Comparison of ENCODE assay signal across 23 cellular contexts in genomic region chr16:67403976-67404555, GRCh38. TPM values are rescaled to one million over a fixed set of nuclear protein-coding genes. Genes with fewer than 3 reads are reported as not detected.
DNase-seq lines count a peak whose midpoint lies in the region; ATAC-seq and TF ChIP-seq lines count a peak whose summit lies in the region.
"Had no signal": no experiment of that assay in that cellular context is flagged by ENCODE, and none has a peak within 500 bp of the region (broad histone marks: within the 10 kb centered on the region; RNA-seq: fewer than 3 reads in every experiment).

No MANE protein-coding gene starts in this region.

- H4K20me1 ChIP-seq in mammary epithelial cell (ENCODE audit: insufficient read depth, low read length): no peaks in the 10 kb centered on the region

- no peaks in the 10 kb centered on the region for H3K79me2 ChIP-seq in mammary epithelial cell (ENCODE audit: insufficient read depth, low read length)

- BruUV-seq in mammary epithelial cell (replicated peaks; lab: Mats Ljungman, UMichigan): no TSS peak

- H3K36me3 ChIP-seq in H7 (replicated peaks; ENCODE audit: control insufficient read depth, insufficient read depth, low read length) (no peaks in the 10 kb centered on the region), mammary epithelial cell (ENCODE audit: insufficient read depth, low read length) (no peaks in the 10 kb centered on the region), left lung (no peaks in the 10 kb centered on the region)
- H3K36me3 ChIP-seq: neural progenitor cell had no signal

- WGBS in mammary epithelial cell (ENCODE audit: low coverage, missing lambda C conversion rate): 93% methylated on average over 9 of the region's 12 CpGs

- H3K4me3 ChIP-seq in H7 (ENCODE audit: insufficient read depth, low read depth, low read length): no peak overlapping the region
- H3K4me3 ChIP-seq in mammary epithelial cell (replicated peaks in 1 of 3; ENCODE audit: insufficient read depth in 1 of 3, low read depth in 2 of 3, low read length in 3 of 3): no peak overlapping the region
- H3K4me3 ChIP-seq in left lung: no peak overlapping the region
- no peak overlapping the region for H3K4me3 ChIP-seq in skin epidermis
- H3K4me3 ChIP-seq: GM23248, neural progenitor cell had no signal

- ATAC-seq in left lung: peak; percentile 4
- ATAC-seq in GM19351 (IDR thresholded peaks at IDR 0.05; ENCODE audit: unreplicated experiment): no peak
- no peak for ATAC-seq in HG02885 (IDR thresholded peaks at IDR 0.05; ENCODE audit: poor library complexity, unreplicated experiment)
- ATAC-seq: activated naive CD4-positive, alpha-beta T cell treated with anti-CD3 and anti-CD28 coated beads, Interleukin-2, amount 50 U/mL, for 72 hours; Panc1; right cardiac atrium; SK-N-SH treated with all-trans-retinoic acid at 6 μM for 48 hours had no signal

- H3K27me3 ChIP-seq in H7 (ENCODE audit: control insufficient read depth, insufficient read depth, low read length): peaks cover 2% of the 10 kb centered on the region
- no peaks in the 10 kb centered on the region for H3K27me3 ChIP-seq in mammary epithelial cell (ENCODE audit: insufficient read depth, low read length)
- no peaks in the 10 kb centered on the region for H3K27me3 ChIP-seq in left lung

- DNase-seq in H7: peak; percentile 47
- no peak for DNase-seq in mammary epithelial cell
- DNase-seq in left lung: no peak
- no peak for DNase-seq in NCI-H226
- DNase-seq in GM10266 (ENCODE audit: extremely low spot score): no peak
- DNase-seq: activated CD4-positive, alpha-beta T cell treated with anti-CD3 and anti-CD28 coated beads, Interleukin-2, amount 50 U/mL, for 1 hour; activated T-cell treated with anti-CD3 and anti-CD28 coated beads, Interleukin-2, amount 50 U/mL, for 1 hour; erythroblast; GM23248; immature natural killer cell; NCI-H1092 treated with DMSO at 0.1 percent for 48 hours; NCI-H2171; NCI-H748 treated with DMSO at 0.1 percent for 48 hours; right cardiac atrium; stimulated activated CD4-positive, alpha-beta T cell treated with anti-CD3 and anti-CD28 coated beads, Interleukin-1b, Interleukin-23, amount 100 ng/mL, for 48 hours had no signal

- H3K27ac ChIP-seq in mammary epithelial cell (ENCODE audit: insufficient read depth, low read depth, low read length) (peak overlapping the region; percentile 90), left lung (peak overlapping the region; percentile 69 to 71), skin epidermis (peak overlapping the region in 20 of 21 experiments; percentile 54 to 93 (median 83))
- H3K27ac ChIP-seq: GM23248, HL-60, neural progenitor cell had no signal

- CTCF ChIA-PET in mammary epithelial cell (lab: Charles Lee; ENCODE audit: low non-redundant PET): no interaction called here

- TF ChIP-seq CTCF in mammary epithelial cell (conservative IDR thresholded peaks at IDR 0.05 in 1 of 2, IDR thresholded peaks at IDR 0.05 in 1 of 2; ENCODE audit: extremely low read depth in 1 of 2, insufficient read depth in 1 of 2, low read depth in 1 of 2, low read length in 2 of 2) (no peak), left lung (IDR thresholded peaks at IDR 0.05) (no peak), GM10266 (IDR thresholded peaks at IDR 0.05; ENCODE audit: control insufficient read depth, insufficient read depth, low read depth, missing control alignments) (no peak)

- H3K9me3 ChIP-seq in mammary epithelial cell (replicated peaks; ENCODE audit: insufficient read depth, low read length) (no peaks in the 10 kb centered on the region), left lung (no peaks in the 10 kb centered on the region)

- dilution Hi-C loops in mammary epithelial cell (cut with HindIII; ENCODE audit: low sequenced_read_pairs): no loop called here

- H2AFZ ChIP-seq in mammary epithelial cell (ENCODE audit: low read depth, low read length): peak overlapping the region; percentile 23
- H2AFZ ChIP-seq: GM23248, neural progenitor cell had no signal

- peak overlapping the region; percentile 66 for H3K4me2 ChIP-seq in mammary epithelial cell (ENCODE audit: insufficient read depth, low read depth, low read length)
- H3K4me2 ChIP-seq: neural progenitor cell had no signal

- in situ Hi-C loops in mammary epithelial cell (cut with MboI; ENCODE audit: low sequenced_read_pairs in 2 of 2): loop anchor here in 1 of 2 donors (25.0 kb wide), 1 partner anchor 142 kb away; no protein-coding TSS in a partner anchor

- intact Hi-C loops in mammary epithelial cell (cut with micrococcal nuclease): loop anchor here (10.0 kb wide), 1 partner anchor 449 kb away; no protein-coding TSS in a partner anchor
- intact Hi-C loops in left lung (cut with DNase I): no loop called here

- H3K9ac ChIP-seq in mammary epithelial cell (ENCODE audit: insufficient read depth, low read length): peak overlapping the region; percentile 53
- H3K9ac ChIP-seq: GM23248, neural progenitor cell had no signal

- H3K4me1 ChIP-seq in mammary epithelial cell (ENCODE audit: insufficient read depth, low read length) (peaks cover 47% of the 10 kb centered on the region), left lung (peaks cover 11 to 35% of the 10 kb centered on the region in 2 donors)

RNA-seq across cellular contexts. Expression of gene TPPP3, which starts 10.8 kb away (rescaled TPM):
- 0.44 and 0.80 TPM in 2 replicates for total RNA-seq in H7 (2014; rRNA removed; shearing (Covaris generic))
- total RNA-seq in mammary epithelial cell (not detected), left lung (10 to 100 TPM; 79.2 to 91.3 TPM)
- polyA plus RNA-seq in mammary epithelial cell: 0.14 TPM
- not detected for polyA minus RNA-seq in mammary epithelial cell
- total RNA-seq: activated naive CD4-positive, alpha-beta T cell treated with anti-CD3 and anti-CD28 coated beads, Interleukin-2, amount 50 U/mL, for 72 hours; GM23248 had no signal

RNA-seq across cellular contexts. Expression of gene ZDHHC1, which starts 12.2 kb away (rescaled TPM):
- 8.0 and 10.3 TPM in 2 replicates for total RNA-seq in H7 (2014; rRNA removed; shearing (Covaris generic))
- total RNA-seq in mammary epithelial cell (1 to 10 TPM; 5.3 to 6.3 TPM), left lung (10 to 100 TPM; 14.4 to 14.7 TPM)
- polyA plus RNA-seq in mammary epithelial cell: 2.4 TPM
- 0.88 TPM for polyA minus RNA-seq in mammary epithelial cell

RNA-seq across cellular contexts. Expression of gene HSD11B2, which starts 26.9 kb away (rescaled TPM):
- total RNA-seq in H7 (2014; rRNA removed; shearing (Covaris generic)): 25.1 and 35.1 TPM in 2 replicates
- 1 to 10 TPM in 1 of 2 donors, under 1 TPM in 1; 0.56 to 1.8 TPM for total RNA-seq in mammary epithelial cell
- 1.00 TPM for polyA plus RNA-seq in mammary epithelial cell
- polyA minus RNA-seq in mammary epithelial cell: not detected
- 1 to 10 TPM; 2.5 to 3.9 TPM for total RNA-seq in left lung
- total RNA-seq: GM23248 had no signal
- polyA plus RNA-seq: immature natural killer cell had no signal

Comparison
In these comparisons a context has a peak if more than half of its experiments do, and no peak if none do; other contexts are left out.
1. RNA of gene TPPP3, which starts 10.8 kb away (total RNA-seq): 79.2 to 91.3 TPM in left lung; 0.44 to 0.80 TPM in H7 and not detected in mammary epithelial cell; every median in the first group is over 10 times any median in the second.
2. Peak in every context shown above with its lines, with median percentiles within 50 percentile points of each other: H3K27ac ChIP-seq.